8 cellular contexts compared by ENCODE assay signal in genomic region chr1:27342778-27343638, GRCh38. TPM values are rescaled to one million over a fixed set of nuclear protein-coding genes. Genes with fewer than 3 reads are reported as not detected.
DNase-seq lines count a peak whose midpoint lies in the region; ATAC-seq and TF ChIP-seq lines count a peak whose summit lies in the region.

No MANE protein-coding gene starts in this region.

- peak overlapping the region; percentile 68 for H3K9ac ChIP-seq in NT2/D1 (ENCODE audit: insufficient read length, low read depth)

- DNase-seq in Ammon's horn (ENCODE audit: low spot score) (peak; percentile 38), NT2/D1 (ENCODE audit: low read depth, low spot score) (no peak), activated T-cell treated with anti-CD3 and anti-CD28 coated beads for 4 hours (peak; percentile 78), left ventricle myocardium inferior (no peak), middle frontal gyrus (ENCODE audit: extremely low spot score, low spot score) (no peak), head of caudate nucleus (no peak)
- DNase-seq in stimulated activated CD4-positive, alpha-beta T cell treated with anti-CD3 and anti-CD28 coated beads, TNF-alpha, amount 100 ng/mL, for 4 hours (ENCODE audit: low read depth in 3 of 3) = peak; percentile 33 to 80 (median 67)

- H3K9me3 ChIP-seq in NT2/D1 (ENCODE audit: insufficient read depth, low read length) = no peaks in the 10 kb centered on the region
- H3K9me3 ChIP-seq in left ventricle myocardium inferior (replicated peaks) = no peaks in the 10 kb centered on the region

- TF ChIP-seq CTCF in left ventricle myocardium inferior (IDR thresholded peaks at IDR 0.05; ENCODE audit: borderline replicate concordance) = no peak

- peak overlapping the region; percentile 29 for H3K4me3 ChIP-seq in NT2/D1 (ENCODE audit: insufficient read length, low read depth)
- H3K4me3 ChIP-seq in left ventricle myocardium inferior = peak overlapping the region; percentile 12

- H3K4me1 ChIP-seq in NT2/D1 (ENCODE audit: insufficient read depth, insufficient read length) (peaks cover 41% of the 10 kb centered on the region), left ventricle myocardium inferior (peaks cover 11% of the 10 kb centered on the region)

- H3K27me3 ChIP-seq in NT2/D1 (ENCODE audit: insufficient read depth, insufficient read length) (no peaks in the 10 kb centered on the region), left ventricle myocardium inferior (ENCODE audit: low read depth) (no peaks in the 10 kb centered on the region)

- intact Hi-C loops in left ventricle myocardium inferior (cut with micrococcal nuclease) (no loop called here), head of caudate nucleus (cut with DNase I) (no loop called here)

- peak overlapping the region; percentile 43 for H3K27ac ChIP-seq in left ventricle myocardium inferior (replicated peaks)

- ATAC-seq in GM21576 (IDR thresholded peaks at IDR 0.05; ENCODE audit: unreplicated experiment) = peak; percentile 32

- peaks cover 35% of the 10 kb centered on the region for H3K36me3 ChIP-seq in NT2/D1 (ENCODE audit: insufficient read depth, insufficient read length, low read length)
- no peaks in the 10 kb centered on the region for H3K36me3 ChIP-seq in left ventricle myocardium inferior

RNA-seq across cellular contexts. Expression of gene SYTL1, which starts 1.2 kb away (rescaled TPM):
- total RNA-seq in left ventricle myocardium inferior = 1.1 TPM

RNA-seq across cellular contexts. Expression of gene TMEM222, which starts 21.0 kb away (rescaled TPM):
- 19.4 TPM for total RNA-seq in left ventricle myocardium inferior

RNA-seq across cellular contexts. Expression of gene MAP3K6, which starts 23.8 kb away (rescaled TPM):
- total RNA-seq in left ventricle myocardium inferior = 45.2 TPM

RNA-seq across cellular contexts. Expression of gene FCN3, which starts 31.6 kb away (rescaled TPM):
- total RNA-seq in left ventricle myocardium inferior = 27.3 TPM

RNA-seq across cellular contexts. Expression of gene CD164L2, which starts 40.1 kb away (rescaled TPM):
- total RNA-seq in left ventricle myocardium inferior = not detected

Comparison
In these comparisons a context has a peak if more than half of its experiments do, and no peak if none do; other contexts are left out.
1. DNase-seq: peak in Ammon's horn (single experiment), activated T-cell treated with anti-CD3 and anti-CD28 coated beads for 4 hours (single experiment) and stimulated activated CD4-positive, alpha-beta T cell treated with anti-CD3 and anti-CD28 coated beads, TNF-alpha, amount 100 ng/mL, for 4 hours (3 of 3); none in NT2/D1 (single experiment), left ventricle myocardium inferior (single experiment), middle frontal gyrus (single experiment) and head of caudate nucleus (0 of 42).